In genomic region chr3:62630664-62631063, GRCh38 we compare ENCODE assay signal across 24 cellular contexts.
"Had no signal": no experiment of that assay in that cellular context is flagged by ENCODE, and none has a peak within 500 bp of the region (broad histone marks: within the 10 kb centered on the region; RNA-seq: fewer than 3 reads in every experiment).

No MANE protein-coding gene starts in this region.

- H3K27me3 ChIP-seq: neutrophil, pancreas, right atrium auricular region, testis, upper lobe of left lung had no signal

- H3K27ac ChIP-seq: lower lobe of right lung, neutrophil, pancreas, right atrium auricular region, sigmoid colon, stomach, testis, tibial artery, upper lobe of left lung had no signal

- H3K4me1 Mint-ChIP-seq: immature natural killer cell; natural killer cell; neural crest cell; stimulated activated effector memory CD8-positive, alpha-beta T cell treated with anti-CD3 and anti-CD28 coated beads, Interleukin-12 subunit alpha, Interleukin-12 subunit beta, amount 100 ng/mL, for 72 hours had no signal

- H3K36me3 Mint-ChIP-seq: natural killer cell; stimulated activated effector memory CD8-positive, alpha-beta T cell treated with anti-CD3 and anti-CD28 coated beads, Interleukin-12 subunit alpha, Interleukin-12 subunit beta, amount 100 ng/mL, for 72 hours had no signal

- H3K36me3 ChIP-seq: lower lobe of right lung, neutrophil, pancreas, right atrium auricular region, sigmoid colon, stomach, tibial artery, upper lobe of left lung had no signal

- H3K9me3 ChIP-seq: lower lobe of right lung, neutrophil, pancreas, right atrium auricular region, sigmoid colon, stomach, testis, tibial artery, upper lobe of left lung had no signal

- H3K27ac Mint-ChIP-seq: effector memory CD8-positive, alpha-beta T cell; immature natural killer cell; natural killer cell; stimulated activated effector memory CD8-positive, alpha-beta T cell treated with anti-CD3 and anti-CD28 coated beads, Interleukin-12 subunit alpha, Interleukin-12 subunit beta, amount 100 ng/mL, for 72 hours had no signal

- H3K4me3 ChIP-seq: lower lobe of right lung, pancreas, right atrium auricular region, sigmoid colon, stomach, testis, tibial artery, upper lobe of left lung had no signal

- H3K4me1 ChIP-seq: lower lobe of right lung, pancreas, sigmoid colon, stomach, testis, tibial artery, upper lobe of left lung had no signal

- H3K9me3 Mint-ChIP-seq: neural crest cell had no signal

- ATAC-seq: effector memory CD8-positive, alpha-beta T cell; left colon; left ventricle myocardium superior; lower lobe of right lung; natural killer cell; stimulated activated effector memory CD8-positive, alpha-beta T cell treated with anti-CD3 and anti-CD28 coated beads, Interleukin-12 subunit alpha, Interleukin-12 subunit beta, amount 100 ng/mL, for 72 hours had no signal

- H3K27me3 Mint-ChIP-seq: effector memory CD8-positive, alpha-beta T cell had no signal

- DNase-seq: cortex of kidney; effector memory CD8-positive, alpha-beta T cell; erythroblast; hypothalamus; immature natural killer cell; islet precursor cell; kidney glomerular epithelial cell; left colon; left ventricle myocardium superior; lower lobe of right lung; natural killer cell; pancreas; sigmoid colon; stimulated activated CD4-positive, alpha-beta T cell treated with anti-CD3 and anti-CD28 coated beads, Interleukin-2, amount 100 ng/mL, for 24 hours; stimulated activated CD4-positive, alpha-beta T cell treated with anti-CD3 and anti-CD28 coated beads, Interleukin-4, amount 100 ng/mL, for 24 hours; stimulated activated naive CD4-positive, alpha-beta T cell treated with Interleukin-2 at 50 U/mL for 16 hours; stomach; testis; tibial artery; upper lobe of left lung had no signal

- H3K4me3 Mint-ChIP-seq: effector memory CD8-positive, alpha-beta T cell; immature natural killer cell; natural killer cell; neural crest cell; stimulated activated effector memory CD8-positive, alpha-beta T cell treated with anti-CD3 and anti-CD28 coated beads, Interleukin-12 subunit alpha, Interleukin-12 subunit beta, amount 100 ng/mL, for 72 hours had no signal
